27 cellular contexts compared by ENCODE assay signal in genomic region chr6:50271817-50272216, GRCh38.
"Had no signal": no experiment of that assay in that cellular context is flagged by ENCODE, and none has a peak within 500 bp of the region (broad histone marks: within the 10 kb centered on the region; RNA-seq: fewer than 3 reads in every experiment).

No MANE protein-coding gene starts in this region.

- H3K4me3 ChIP-seq: left lung, lower lobe of right lung, pancreas, prostate gland, sigmoid colon, spleen, suprapubic skin, thoracic aorta, tibial artery, uterus had no signal

- H3K4me1 Mint-ChIP-seq: immature natural killer cell; mesothelial cell of epicardium; naive thymus-derived CD4-positive, alpha-beta T cell; stimulated activated effector memory CD8-positive, alpha-beta T cell treated with anti-CD3 and anti-CD28 coated beads, Interleukin-12 subunit alpha, Interleukin-12 subunit beta, amount 100 ng/mL, for 72 hours had no signal

- H3K9me3 ChIP-seq: left lung, lower lobe of right lung, pancreas, prostate gland, sigmoid colon, thoracic aorta, tibial artery, uterus had no signal

- H3K36me3 ChIP-seq: left lung, lower lobe of right lung, pancreas, prostate gland, sigmoid colon, spleen, suprapubic skin, thoracic aorta, tibial artery, uterus had no signal

- DNase-seq: hypothalamus; immature natural killer cell; kidney; left colon; left lung; lower lobe of right lung; naive thymus-derived CD4-positive, alpha-beta T cell; pancreas; posterior cingulate gyrus; retina; right cardiac atrium; sigmoid colon; small intestine; spleen; stimulated activated CD4-positive, alpha-beta T cell treated with anti-CD3 and anti-CD28 coated beads, Interleukin-4, amount 100 ng/mL, for 24 hours; stimulated activated naive CD4-positive, alpha-beta T cell; tibial artery; uterus had no signal

- H3K36me3 Mint-ChIP-seq: immature natural killer cell; mesothelial cell of epicardium; naive thymus-derived CD4-positive, alpha-beta T cell; natural killer cell treated with Interleukin-12 subunit alpha and Interleukin-12 subunit beta and Interleukin-15 and Interleukin-18, amount 100 ng/mL, for 72 hours; stimulated activated effector memory CD8-positive, alpha-beta T cell treated with anti-CD3 and anti-CD28 coated beads, Interleukin-12 subunit alpha, Interleukin-12 subunit beta, amount 100 ng/mL, for 72 hours; type B pancreatic cell had no signal

- H3K4me3 Mint-ChIP-seq: immature natural killer cell; mesothelial cell of epicardium; naive thymus-derived CD4-positive, alpha-beta T cell; natural killer cell treated with Interleukin-12 subunit alpha and Interleukin-12 subunit beta and Interleukin-15 and Interleukin-18, amount 100 ng/mL, for 72 hours; stimulated activated effector memory CD8-positive, alpha-beta T cell treated with anti-CD3 and anti-CD28 coated beads, Interleukin-12 subunit alpha, Interleukin-12 subunit beta, amount 100 ng/mL, for 72 hours; stimulated activated naive CD8-positive, alpha-beta T cell treated with anti-CD3 and anti-CD28 coated beads, Interleukin-15, Interleukin-2, amounts not matched to agents 100 ng/mL and 50 ng/mL, for 24 hours; type B pancreatic cell had no signal

- H3K27ac Mint-ChIP-seq: immature natural killer cell; mesothelial cell of epicardium; naive thymus-derived CD4-positive, alpha-beta T cell; natural killer cell treated with Interleukin-12 subunit alpha and Interleukin-12 subunit beta and Interleukin-15 and Interleukin-18, amount 100 ng/mL, for 72 hours; stimulated activated effector memory CD8-positive, alpha-beta T cell treated with anti-CD3 and anti-CD28 coated beads, Interleukin-12 subunit alpha, Interleukin-12 subunit beta, amount 100 ng/mL, for 72 hours; stimulated activated naive CD8-positive, alpha-beta T cell treated with anti-CD3 and anti-CD28 coated beads, Interleukin-15, Interleukin-2, amounts not matched to agents 100 ng/mL and 50 ng/mL, for 24 hours; type B pancreatic cell had no signal

- ATAC-seq: left colon; left lung; lower lobe of right lung; naive thymus-derived CD4-positive, alpha-beta T cell; natural killer cell treated with Interleukin-12 subunit alpha and Interleukin-12 subunit beta and Interleukin-15 and Interleukin-18, amount 100 ng/mL, for 72 hours; pancreas; right cardiac atrium; stimulated activated effector memory CD8-positive, alpha-beta T cell treated with anti-CD3 and anti-CD28 coated beads, Interleukin-12 subunit alpha, Interleukin-12 subunit beta, amount 100 ng/mL, for 72 hours had no signal

- H3K27me3 Mint-ChIP-seq: naive thymus-derived CD4-positive, alpha-beta T cell; natural killer cell treated with Interleukin-12 subunit alpha and Interleukin-12 subunit beta and Interleukin-15 and Interleukin-18, amount 100 ng/mL, for 72 hours; stimulated activated naive CD8-positive, alpha-beta T cell treated with anti-CD3 and anti-CD28 coated beads, Interleukin-15, Interleukin-2, amounts not matched to agents 100 ng/mL and 50 ng/mL, for 24 hours had no signal

- H3K27ac ChIP-seq: left lung, lower lobe of right lung, pancreas, prostate gland, spleen, suprapubic skin, thoracic aorta, tibial artery, uterus had no signal

- H3K4me1 ChIP-seq: left lung, lower lobe of right lung, pancreas, prostate gland, spleen, suprapubic skin, tibial artery, uterus had no signal

- H3K27me3 ChIP-seq: left lung, pancreas, sigmoid colon, spleen, suprapubic skin, tibial artery, uterus had no signal

- H3K9me3 Mint-ChIP-seq: mesothelial cell of epicardium, type B pancreatic cell had no signal

- FAIRE-seq: islet of Langerhans, kidney, pancreas, small intestine had no signal
